Comparison of ENCODE assay signal across 22 cellular contexts in genomic region chr7:137674551-137675409, GRCh38.
"Had no signal": no experiment of that assay in that cellular context is flagged by ENCODE, and none has a peak within 500 bp of the region (broad histone marks: within the 10 kb centered on the region; RNA-seq: fewer than 3 reads in every experiment).

No MANE protein-coding gene starts in this region.

- H3K4me1 Mint-ChIP-seq: activated CD4-positive, alpha-beta memory T cell treated with anti-CD3 and anti-CD28 coated beads, Interleukin-2, amount 10 ng/mL, durations not matched to agents 7 days and 5 days; activated CD4-positive, alpha-beta T cell treated with anti-CD3 and anti-CD28 coated beads, Interleukin-2, amount 10 ng/mL, durations not matched to agents 24 days and 14 days; activated T-helper 17 cell treated with anti-CD3 and anti-CD28 coated beads, Interleukin-2, amount 50 U/mL, for 72 hours had no signal

- ATAC-seq: activated T-helper 17 cell treated with anti-CD3 and anti-CD28 coated beads, Interleukin-2, amount 50 U/mL, for 72 hours had no signal

- DNase-seq: activated CD4-positive, alpha-beta memory T cell treated with anti-CD3 and anti-CD28 coated beads, Interleukin-2, amount 10 ng/mL, durations not matched to agents 7 days and 5 days; activated CD4-positive, alpha-beta T cell treated with anti-CD3 and anti-CD28 coated beads, Interleukin-2, amount 10 ng/mL, durations not matched to agents 24 days and 14 days; activated CD4-positive, CD25-positive, alpha-beta regulatory T cell treated with anti-CD3 and anti-CD28 coated beads, Interleukin-2, amount 50 U/mL, for 72 hours; activated gamma-delta T cell; activated naive CD4-positive, alpha-beta T cell treated with anti-CD3 and anti-CD28 coated beads for 36 hours; activated T-cell treated with anti-CD3 and anti-CD28 coated beads for 4 hours; activated T-cell treated with anti-CD3 and anti-CD28 coated beads, Interleukin-2, amount 50 U/mL, for 48 hours; amygdala; KG1; NCI-H1092; NCI-H1417; NCI-H1930; NCI-H2171; NCI-H226; NCI-H510A; NCI-H526 treated with DMSO at 0.1 percent for 48 hours; NK-92 treated with Interleukin-12 subunit alpha and Interleukin-12 subunit beta, amount 100 ng/mL, for 24 hours; SIG-M5 had no signal

- H3K27me3 Mint-ChIP-seq: brain had no signal

- H3K9me3 Mint-ChIP-seq: activated CD4-positive, alpha-beta memory T cell treated with anti-CD3 and anti-CD28 coated beads, Interleukin-2, amount 10 ng/mL, durations not matched to agents 7 days and 5 days; activated CD4-positive, alpha-beta T cell treated with anti-CD3 and anti-CD28 coated beads, Interleukin-2, amount 10 ng/mL, durations not matched to agents 24 days and 14 days; activated naive CD4-positive, alpha-beta T cell treated with anti-CD3 and anti-CD28 coated beads for 36 hours; activated T-helper 17 cell treated with anti-CD3 and anti-CD28 coated beads, Interleukin-2, amount 50 U/mL, for 72 hours; T-helper 1 cell treated with Interleukin-12 subunit alpha and Interleukin-12 subunit beta and Interleukin-4 antibody, amounts not matched to agents 30 μg/mL and 1 μg/mL, for 36 hours had no signal

- H3K27ac Mint-ChIP-seq: activated CD4-positive, alpha-beta memory T cell treated with anti-CD3 and anti-CD28 coated beads, Interleukin-2, amount 10 ng/mL, durations not matched to agents 7 days and 5 days; activated CD4-positive, alpha-beta T cell treated with anti-CD3 and anti-CD28 coated beads, Interleukin-2, amount 10 ng/mL, durations not matched to agents 24 days and 14 days; activated naive CD4-positive, alpha-beta T cell treated with anti-CD3 and anti-CD28 coated beads for 36 hours; activated naive CD8-positive, alpha-beta T cell; activated T-helper 17 cell treated with anti-CD3 and anti-CD28 coated beads, Interleukin-2, amount 50 U/mL, for 72 hours; brain; T-helper 1 cell treated with Interleukin-12 subunit alpha and Interleukin-12 subunit beta and Interleukin-4 antibody, amounts not matched to agents 30 μg/mL and 1 μg/mL, for 36 hours had no signal

- H3K36me3 Mint-ChIP-seq: activated naive CD8-positive, alpha-beta T cell; brain had no signal

- H3K4me3 Mint-ChIP-seq: activated CD4-positive, alpha-beta memory T cell treated with anti-CD3 and anti-CD28 coated beads, Interleukin-2, amount 10 ng/mL, durations not matched to agents 7 days and 5 days; activated CD4-positive, alpha-beta T cell treated with anti-CD3 and anti-CD28 coated beads, Interleukin-2, amount 10 ng/mL, durations not matched to agents 24 days and 14 days; activated naive CD4-positive, alpha-beta T cell treated with anti-CD3 and anti-CD28 coated beads for 36 hours; activated naive CD8-positive, alpha-beta T cell; activated T-helper 17 cell treated with anti-CD3 and anti-CD28 coated beads, Interleukin-2, amount 50 U/mL, for 72 hours; brain; T-helper 1 cell treated with Interleukin-12 subunit alpha and Interleukin-12 subunit beta and Interleukin-4 antibody, amounts not matched to agents 30 μg/mL and 1 μg/mL, for 36 hours had no signal
